ENCODE assay signal across 24 cellular contexts in the genomic region with DNA sequence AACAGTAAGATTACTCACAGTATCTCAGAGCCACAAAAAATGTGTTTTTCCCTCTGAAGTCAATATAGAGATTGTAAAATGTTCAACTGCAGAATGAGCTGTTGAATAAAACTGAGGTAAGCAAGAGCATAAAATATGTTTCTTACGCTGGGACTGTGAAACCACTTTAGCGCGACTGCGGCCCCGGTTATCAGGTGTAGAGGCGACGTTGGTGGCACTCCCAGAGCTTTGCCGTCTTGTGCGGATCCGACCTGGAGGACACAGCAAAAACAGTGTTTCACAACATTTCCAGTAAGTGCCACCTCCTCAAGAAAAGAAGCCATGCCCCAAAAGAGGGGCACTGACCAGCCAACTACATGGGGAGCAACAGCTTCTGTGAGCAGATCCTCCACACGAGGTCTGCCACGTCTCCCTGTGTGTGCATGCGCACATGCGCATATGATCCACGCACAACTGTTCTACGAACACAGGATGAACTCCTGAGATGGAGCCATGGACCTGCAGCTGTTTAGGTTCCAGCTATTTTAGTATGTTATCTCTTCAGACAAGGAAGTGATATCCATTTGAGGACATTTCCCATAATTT.
DNase-seq lines count a peak whose midpoint lies in the region; ATAC-seq, FAIRE-seq and TF ChIP-seq lines count a peak whose summit lies in the region.
"Had no signal": no experiment of that assay in that cellular context is flagged by ENCODE, and none has a peak within 500 bp of the region (broad histone marks: within the 10 kb centered on the region; RNA-seq: fewer than 3 reads in every experiment).

No MANE protein-coding gene starts in this region.

- H3K9me3 Mint-ChIP-seq in progenitor cell of endocrine pancreas (ENCODE audit: low read depth) = no peaks in the 10 kb centered on the region
- H3K9me3 Mint-ChIP-seq: CD14-positive monocyte, IgD-negative memory B cell had no signal

- H3K4me1 ChIP-seq in adrenal gland (replicated peaks in 1 of 2) (peaks cover 18 to 26% of the 10 kb centered on the region in 2 donors), hepatocyte (ENCODE audit: insufficient read depth) (peaks cover 13% of the 10 kb centered on the region), small intestine (ENCODE audit: control insufficient read depth in 2 of 2, insufficient read depth in 1 of 2, low read depth in 1 of 2, low read length in 1 of 2) (no peaks in the 10 kb centered on the region)

- no peak for DNase-seq in Right ventricle myocardium superior
- no peak for DNase-seq in cardiac septum (ENCODE audit: low spot score)
- peak in 4 of 7 donors; percentile 27 to 47 (median 40) for DNase-seq in adrenal gland
- no peak for DNase-seq in hepatocyte (ENCODE audit: low spot score)
- no peak for DNase-seq in progenitor cell of endocrine pancreas (ENCODE audit: low spot score, unreplicated experiment)
- DNase-seq in stimulated activated CD4-positive, alpha-beta T cell treated with anti-CD3 and anti-CD28 coated beads, Interleukin-1b, Interleukin-23, amount 100 ng/mL, for 48 hours = no peak
- DNase-seq in small intestine = no peak
- DNase-seq: EL, GF-D8, Karpas-422, MV-4-11, NCI-H1694, NCI-H2081, NCI-H2171 treated with DMSO at 0.1 percent for 48 hours, NCI-H524 treated with DMSO at 0.1 percent for 48 hours, NCI-H82, OCI-M1 had no signal

- H2AFZ ChIP-seq in hepatocyte = no peak overlapping the region

- intact Hi-C loops in Right ventricle myocardium superior (cut with DNase I) (no loop called here), cardiac septum (cut with DNase I) (no loop called here), adrenal gland (cut with DNase I) (no loop called here)

- no peaks in the 10 kb centered on the region for H4K20me1 ChIP-seq in hepatocyte (ENCODE audit: insufficient read depth, poor library complexity, severe bottlenecking)

- FAIRE-seq in small intestine (lab: Jason Lieb, UNC) = no peak
- FAIRE-seq: D721Med, RCC 7860 had no signal

- no peaks in the 10 kb centered on the region for H3K4me1 Mint-ChIP-seq in progenitor cell of endocrine pancreas (ENCODE audit: low read depth)
- H3K4me1 Mint-ChIP-seq: B cell, CD14-positive monocyte, IgD-negative memory B cell had no signal

- H3K36me3 ChIP-seq in adrenal gland (replicated peaks in 1 of 2) (peaks cover 0 to 15% of the 10 kb centered on the region in 2 donors), hepatocyte (replicated peaks; ENCODE audit: insufficient read depth, low read depth) (no peaks in the 10 kb centered on the region), small intestine (ENCODE audit: control insufficient read depth in 2 of 2, insufficient read depth in 2 of 2, low read length in 2 of 2) (peaks cover 5 to 10% of the 10 kb centered on the region in 2 donors)

- no peaks in the 10 kb centered on the region for H3K27me3 Mint-ChIP-seq in progenitor cell of endocrine pancreas
- H3K27me3 Mint-ChIP-seq: B cell, IgD-negative memory B cell had no signal

- H3K79me2 ChIP-seq in hepatocyte = no peaks in the 10 kb centered on the region

- no peak for TF ChIP-seq POLR2A in adrenal gland (IDR thresholded peaks at IDR 0.05)

- peak overlapping the region; percentile 59 for H3K27ac Mint-ChIP-seq in progenitor cell of endocrine pancreas
- H3K27ac Mint-ChIP-seq: B cell had no signal

- peak; percentile 67 for ATAC-seq in Right ventricle myocardium superior (ENCODE audit: poor library complexity)
- no peak for ATAC-seq in GM21447 (IDR thresholded peaks at IDR 0.05; ENCODE audit: unreplicated experiment)

- H3K4me3 ChIP-seq in adrenal gland = peak overlapping the region in 1 of 4 donors; percentile 3
- H3K4me3 ChIP-seq in hepatocyte = no peak overlapping the region
- no peak overlapping the region for H3K4me3 ChIP-seq in small intestine (ENCODE audit: low read depth in 1 of 2, low read length in 2 of 2)
- H3K4me3 ChIP-seq: HAP-1 had no signal

- peak overlapping the region; percentile 51 for H3K4me2 ChIP-seq in hepatocyte

- TF ChIP-seq CTCF in adrenal gland (IDR thresholded peaks at IDR 0.05) = no peak
- TF ChIP-seq CTCF in hepatocyte (IDR thresholded peaks at IDR 0.05; ENCODE audit: poor library complexity) = no peak
- no peak for TF ChIP-seq CTCF in progenitor cell of endocrine pancreas (IDR thresholded peaks at IDR 0.05; ENCODE audit: unreplicated experiment)

- H3K27ac ChIP-seq in adrenal gland (peak overlapping the region in 4 of 5 donors; percentile 47 to 74 (median 70)), hepatocyte (peak overlapping the region; percentile 60), small intestine (ENCODE audit: low read depth in 1 of 2, low read length in 1 of 2) (no peak overlapping the region)

- H3K36me3 Mint-ChIP-seq in progenitor cell of endocrine pancreas (ENCODE audit: insufficient read depth) = peaks cover 17% of the 10 kb centered on the region

- H3K9me3 ChIP-seq in adrenal gland (replicated peaks in 1 of 3) = no peaks in the 10 kb centered on the region
- no peaks in the 10 kb centered on the region for H3K9me3 ChIP-seq in hepatocyte (ENCODE audit: low read depth)
- no peaks in the 10 kb centered on the region for H3K9me3 ChIP-seq in small intestine (ENCODE audit: control insufficient read depth, low read depth)
- H3K9me3 ChIP-seq: HAP-1 had no signal

- H3K27me3 ChIP-seq in adrenal gland (no peaks in the 10 kb centered on the region), hepatocyte (no peaks in the 10 kb centered on the region), small intestine (ENCODE audit: control insufficient read depth in 2 of 2, insufficient read depth in 2 of 2, low read length in 2 of 2) (no peaks in the 10 kb centered on the region)

- H3K9me2 ChIP-seq in hepatocyte (replicated peaks; ENCODE audit: insufficient read depth) = no peaks in the 10 kb centered on the region

- no peak overlapping the region for H3K4me3 Mint-ChIP-seq in progenitor cell of endocrine pancreas (ENCODE audit: low read depth)
- H3K4me3 Mint-ChIP-seq: B cell, CD14-positive monocyte, IgD-negative memory B cell had no signal

- WGBS in adrenal gland, 4 donors = 54 to 74% (median 68%) methylated on average over 13 to 16 of the region's 16 CpGs
- WGBS in hepatocyte (ENCODE audit: low lambda C conversion rate, missing lambda C conversion rate) = 86% methylated on average over 16 of the region's 16 CpGs
- 87 to 96% (median 93%) methylated on average over 16 of the region's 16 CpGs for WGBS in small intestine, 3 donors

Comparison
In these comparisons a context has a peak if more than half of its experiments do, and no peak if none do; other contexts are left out.
1. DNase-seq: peak in adrenal gland (4 of 7); none in Right ventricle myocardium superior (single experiment), cardiac septum (single experiment), hepatocyte (single experiment), progenitor cell of endocrine pancreas (single experiment), stimulated activated CD4-positive, alpha-beta T cell treated with anti-CD3 and anti-CD28 coated beads, Interleukin-1b, Interleukin-23, amount 100 ng/mL, for 48 hours (single experiment) and small intestine (single experiment).
2. H3K27ac ChIP-seq: peak in adrenal gland (4 of 5) and hepatocyte (single experiment); none in small intestine (0 of 2).